1 cellular context compared by ENCODE assay signal in the genomic region with DNA sequence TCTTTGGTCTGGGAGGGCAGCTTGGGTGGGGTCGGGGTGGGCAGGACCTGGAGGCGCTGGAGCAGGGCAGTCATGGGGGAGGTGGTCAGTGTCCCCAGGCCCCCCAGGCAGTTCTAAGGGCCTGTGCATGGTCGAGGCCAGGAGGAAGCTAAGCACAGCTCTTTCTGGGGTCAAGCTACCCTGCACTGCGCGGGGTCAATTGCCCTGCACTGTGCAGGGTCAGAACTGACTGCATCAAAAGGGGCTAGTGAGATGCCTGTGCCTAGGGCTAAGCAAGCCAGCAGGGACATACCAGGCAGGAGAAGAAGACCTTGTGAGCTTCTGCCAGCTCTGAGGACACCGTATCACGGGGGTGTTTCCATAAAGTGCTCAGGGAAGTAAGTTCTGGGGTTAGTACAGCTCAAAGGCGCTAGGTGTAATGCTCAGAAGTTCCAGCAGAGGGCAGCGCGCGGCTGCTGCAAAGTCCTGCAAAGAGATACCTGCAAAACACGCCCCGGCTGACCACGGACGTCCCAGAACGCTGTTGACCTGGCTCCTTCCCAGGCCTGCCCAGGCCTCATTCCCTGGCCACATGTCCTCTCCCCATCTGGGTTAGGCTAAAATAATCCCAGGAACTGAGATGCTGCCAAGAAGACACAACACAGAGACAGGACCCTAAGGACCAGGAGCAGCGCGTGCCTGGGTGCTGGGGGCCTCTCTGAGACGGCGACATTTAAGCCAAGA.
TF ChIP-seq lines count a peak whose summit lies in the region.

No MANE protein-coding gene starts in this region.

TF ChIP-seq in HepG2, 621 proteins besides CTCF, POLR2A, EP300 and RAD21 (continued from another document):
- TF ChIP-seq, protein P1, sequence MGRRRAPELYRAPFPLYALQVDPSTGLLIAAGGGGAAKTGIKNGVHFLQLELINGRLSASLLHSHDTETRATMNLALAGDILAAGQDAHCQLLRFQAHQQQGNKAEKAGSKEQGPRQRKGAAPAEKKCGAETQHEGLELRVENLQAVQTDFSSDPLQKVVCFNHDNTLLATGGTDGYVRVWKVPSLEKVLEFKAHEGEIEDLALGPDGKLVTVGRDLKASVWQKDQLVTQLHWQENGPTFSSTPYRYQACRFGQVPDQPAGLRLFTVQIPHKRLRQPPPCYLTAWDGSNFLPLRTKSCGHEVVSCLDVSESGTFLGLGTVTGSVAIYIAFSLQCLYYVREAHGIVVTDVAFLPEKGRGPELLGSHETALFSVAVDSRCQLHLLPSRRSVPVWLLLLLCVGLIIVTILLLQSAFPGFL (CRISPR knock-in tag; IDR thresholded peaks at IDR 0.05): no peak
- TF ChIP-seq ZFP62 (CRISPR knock-in tag; IDR thresholded peaks at IDR 0.05) (no peak), ZNF598 (CRISPR knock-in tag; IDR thresholded peaks at IDR 0.05; ENCODE audit: borderline replicate concordance) (peak; percentile 23; the same call in 1 of the 2 replicates), MEIS2 (CRISPR knock-in tag; IDR thresholded peaks at IDR 0.05) (no peak), ZFY (CRISPR knock-in tag; IDR thresholded peaks at IDR 0.05) (0 out of 2 replicates have a peak, but pooled peaks have one; percentile 24), ZFP1 (CRISPR knock-in tag; IDR thresholded peaks at IDR 0.05) (no peak), GATAD2A (CRISPR knock-in tag; IDR thresholded peaks at IDR 0.05) (peak; percentile 26; the same call in 1 of the 2 replicates), ELF3 (CRISPR knock-in tag; IDR thresholded peaks at IDR 0.05) (peak; percentile 44; the same call in 1 of the 2 replicates)
- TF ChIP-seq, protein P2, sequence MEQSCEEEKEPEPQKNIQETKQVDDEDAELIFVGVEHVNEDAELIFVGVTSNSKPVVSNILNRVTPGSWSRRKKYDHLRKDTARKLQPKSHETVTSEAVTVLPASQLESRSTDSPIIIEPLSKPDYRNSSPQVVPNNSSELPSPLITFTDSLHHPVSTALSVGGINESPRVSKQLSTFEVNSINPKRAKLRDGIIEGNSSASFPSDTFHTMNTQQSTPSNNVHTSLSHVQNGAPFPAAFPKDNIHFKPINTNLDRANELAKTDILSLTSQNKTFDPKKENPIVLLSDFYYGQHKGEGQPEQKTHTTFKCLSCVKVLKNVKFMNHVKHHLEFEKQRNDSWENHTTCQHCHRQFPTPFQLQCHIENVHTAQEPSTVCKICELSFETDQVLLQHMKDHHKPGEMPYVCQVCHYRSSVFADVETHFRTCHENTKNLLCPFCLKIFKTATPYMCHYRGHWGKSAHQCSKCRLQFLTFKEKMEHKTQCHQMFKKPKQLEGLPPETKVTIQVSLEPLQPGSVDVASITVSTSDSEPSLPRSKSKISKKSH (CRISPR knock-in tag; IDR thresholded peaks at IDR 0.05; ENCODE audit: borderline replicate concordance): peak; percentile 45; the same call in 1 of the 2 replicates
- TF ChIP-seq, protein P3, sequence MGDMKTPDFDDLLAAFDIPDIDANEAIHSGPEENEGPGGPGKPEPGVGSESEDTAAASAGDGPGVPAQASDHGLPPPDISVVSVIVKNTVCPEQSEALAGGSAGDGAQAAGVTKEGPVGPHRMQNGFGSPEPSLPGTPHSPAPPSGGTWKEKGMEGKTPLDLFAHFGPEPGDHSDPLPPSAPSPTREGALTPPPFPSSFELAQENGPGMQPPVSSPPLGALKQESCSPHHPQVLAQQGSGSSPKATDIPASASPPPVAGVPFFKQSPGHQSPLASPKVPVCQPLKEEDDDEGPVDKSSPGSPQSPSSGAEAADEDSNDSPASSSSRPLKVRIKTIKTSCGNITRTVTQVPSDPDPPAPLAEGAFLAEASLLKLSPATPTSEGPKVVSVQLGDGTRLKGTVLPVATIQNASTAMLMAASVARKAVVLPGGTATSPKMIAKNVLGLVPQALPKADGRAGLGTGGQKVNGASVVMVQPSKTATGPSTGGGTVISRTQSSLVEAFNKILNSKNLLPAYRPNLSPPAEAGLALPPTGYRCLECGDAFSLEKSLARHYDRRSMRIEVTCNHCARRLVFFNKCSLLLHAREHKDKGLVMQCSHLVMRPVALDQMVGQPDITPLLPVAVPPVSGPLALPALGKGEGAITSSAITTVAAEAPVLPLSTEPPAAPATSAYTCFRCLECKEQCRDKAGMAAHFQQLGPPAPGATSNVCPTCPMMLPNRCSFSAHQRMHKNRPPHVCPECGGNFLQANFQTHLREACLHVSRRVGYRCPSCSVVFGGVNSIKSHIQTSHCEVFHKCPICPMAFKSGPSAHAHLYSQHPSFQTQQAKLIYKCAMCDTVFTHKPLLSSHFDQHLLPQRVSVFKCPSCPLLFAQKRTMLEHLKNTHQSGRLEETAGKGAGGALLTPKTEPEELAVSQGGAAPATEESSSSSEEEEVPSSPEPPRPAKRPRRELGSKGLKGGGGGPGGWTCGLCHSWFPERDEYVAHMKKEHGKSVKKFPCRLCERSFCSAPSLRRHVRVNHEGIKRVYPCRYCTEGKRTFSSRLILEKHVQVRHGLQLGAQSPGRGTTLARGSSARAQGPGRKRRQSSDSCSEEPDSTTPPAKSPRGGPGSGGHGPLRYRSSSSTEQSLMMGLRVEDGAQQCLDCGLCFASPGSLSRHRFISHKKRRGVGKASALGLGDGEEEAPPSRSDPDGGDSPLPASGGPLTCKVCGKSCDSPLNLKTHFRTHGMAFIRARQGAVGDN (CRISPR knock-in tag; IDR thresholded peaks at IDR 0.05): peak; percentile 60
- TF ChIP-seq, protein P4, sequence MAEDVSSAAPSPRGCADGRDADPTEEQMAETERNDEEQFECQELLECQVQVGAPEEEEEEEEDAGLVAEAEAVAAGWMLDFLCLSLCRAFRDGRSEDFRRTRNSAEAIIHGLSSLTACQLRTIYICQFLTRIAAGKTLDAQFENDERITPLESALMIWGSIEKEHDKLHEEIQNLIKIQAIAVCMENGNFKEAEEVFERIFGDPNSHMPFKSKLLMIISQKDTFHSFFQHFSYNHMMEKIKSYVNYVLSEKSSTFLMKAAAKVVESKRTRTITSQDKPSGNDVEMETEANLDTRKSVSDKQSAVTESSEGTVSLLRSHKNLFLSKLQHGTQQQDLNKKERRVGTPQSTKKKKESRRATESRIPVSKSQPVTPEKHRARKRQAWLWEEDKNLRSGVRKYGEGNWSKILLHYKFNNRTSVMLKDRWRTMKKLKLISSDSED (CRISPR knock-in tag; IDR thresholded peaks at IDR 0.05): no peak
